ENCODE assay signal across 12 cellular contexts in genomic region chr3:69764861-69765260, GRCh38. TPM values are rescaled to one million over a fixed set of nuclear protein-coding genes. Genes with fewer than 3 reads are reported as not detected.
DNase-seq lines count a peak whose midpoint lies in the region; TF ChIP-seq lines count a peak whose summit lies in the region.
"Had no signal": no experiment of that assay in that cellular context is flagged by ENCODE, and none has a peak within 500 bp of the region (broad histone marks: within the 10 kb centered on the region; RNA-seq: fewer than 3 reads in every experiment).

No MANE protein-coding gene starts in this region.

- no peaks in the 10 kb centered on the region for H3K36me3 Mint-ChIP-seq in activated T-helper 2 cell treated with anti-CD3 and anti-CD28 coated beads, Interferon-gamma antibody, Interleukin-2, Interleukin-4, amounts not matched to agents 10 μg/mL and 5 μg/mL and 100 μg/mL, durations not matched to agents 14 hours and 24 hours and 36 hours (ENCODE audit: low read depth)
- H3K36me3 Mint-ChIP-seq: naive B cell had no signal

- H3K9me3 Mint-ChIP-seq in activated T-helper 2 cell treated with anti-CD3 and anti-CD28 coated beads, Interferon-gamma antibody, Interleukin-2, Interleukin-4, amounts not matched to agents 10 μg/mL and 5 μg/mL and 100 μg/mL, durations not matched to agents 14 hours and 24 hours and 36 hours = no peaks in the 10 kb centered on the region
- H3K9me3 Mint-ChIP-seq: naive B cell; stimulated activated naive CD8-positive, alpha-beta T cell treated with anti-CD3 and anti-CD28 coated beads, Interleukin-15, Interleukin-2, amounts not matched to agents 100 ng/mL and 50 ng/mL, for 24 hours had no signal

- DNase-seq in NCI-H226 = peak; percentile 74
- DNase-seq in transverse colon = no peak
- DNase-seq in activated T-helper 2 cell treated with anti-CD3 and anti-CD28 coated beads, Interferon-gamma antibody, Interleukin-2, Interleukin-4, amounts not matched to agents 10 μg/mL and 5 μg/mL and 100 μg/mL, durations not matched to agents 14 hours and 24 hours and 36 hours (ENCODE audit: low spot score) = no peak
- no peak for DNase-seq in activated effector memory CD4-positive, alpha-beta T cell treated with Interleukin-2 at 50 U/mL for 16 hours
- DNase-seq in NCI-H1694 treated with DMSO at 0.1 percent for 48 hours (lab: John Stamatoyannopoulos, UW) = no peak
- DNase-seq: naive B cell; NCI-H2081; stimulated activated CD4-positive, alpha-beta T cell treated with anti-CD3 and anti-CD28 coated beads, Interleukin-1b, Interleukin-23, amount 100 ng/mL, for 48 hours had no signal

- no peaks in the 10 kb centered on the region for H3K27me3 ChIP-seq in transverse colon

- H3K4me3 Mint-ChIP-seq in activated T-helper 2 cell treated with anti-CD3 and anti-CD28 coated beads, Interferon-gamma antibody, Interleukin-2, Interleukin-4, amounts not matched to agents 10 μg/mL and 5 μg/mL and 100 μg/mL, durations not matched to agents 14 hours and 24 hours and 36 hours (ENCODE audit: low read depth) = no peak overlapping the region
- H3K4me3 Mint-ChIP-seq: naive B cell; stimulated activated naive CD8-positive, alpha-beta T cell treated with anti-CD3 and anti-CD28 coated beads, Interleukin-15, Interleukin-2, amounts not matched to agents 100 ng/mL and 50 ng/mL, for 24 hours had no signal

- TF ChIP-seq EP300 in transverse colon (IDR thresholded peaks at IDR 0.05; ENCODE audit: low read depth) = no peak

- no peak overlapping the region for H3K4me3 ChIP-seq in mesodermal cell (ENCODE audit: extremely low read depth, insufficient read depth, low read length, poor library complexity, severe bottlenecking)
- H3K4me3 ChIP-seq in transverse colon = no peak overlapping the region

- H3K36me3 ChIP-seq in mesodermal cell (ENCODE audit: control insufficient read depth, insufficient read depth, low read length) (no peaks in the 10 kb centered on the region), transverse colon (no peaks in the 10 kb centered on the region)

- peaks cover 4% of the 10 kb centered on the region for H3K27me3 Mint-ChIP-seq in activated T-helper 2 cell treated with anti-CD3 and anti-CD28 coated beads, Interferon-gamma antibody, Interleukin-2, Interleukin-4, amounts not matched to agents 10 μg/mL and 5 μg/mL and 100 μg/mL, durations not matched to agents 14 hours and 24 hours and 36 hours (ENCODE audit: low read depth)

- H3K27ac ChIP-seq in cingulate gyrus (ENCODE audit: low read depth, low read length) (peak overlapping the region; percentile 4), mesodermal cell (ENCODE audit: low read depth, low read length, severe bottlenecking) (peak overlapping the region; percentile 20), transverse colon (peak overlapping the region; percentile 63 to 80 (median 74))
- H3K27ac ChIP-seq: RWPE1 had no signal

- H3K9me3 ChIP-seq in mesodermal cell (ENCODE audit: control insufficient read depth, low read length) (no peaks in the 10 kb centered on the region), transverse colon (no peaks in the 10 kb centered on the region)

- no peak for TF ChIP-seq POLR2A in transverse colon (IDR thresholded peaks at IDR 0.05)

- H3K4me1 Mint-ChIP-seq in activated T-helper 2 cell treated with anti-CD3 and anti-CD28 coated beads, Interferon-gamma antibody, Interleukin-2, Interleukin-4, amounts not matched to agents 10 μg/mL and 5 μg/mL and 100 μg/mL, durations not matched to agents 14 hours and 24 hours and 36 hours (ENCODE audit: low read depth) = peaks cover 10% of the 10 kb centered on the region

- H3K4me1 ChIP-seq in mesodermal cell (ENCODE audit: control insufficient read depth, insufficient read depth, low read length, poor library complexity, severe bottlenecking) = peaks cover 34% of the 10 kb centered on the region
- peaks cover 19 to 45% (median 30%) of the 10 kb centered on the region in 4 donors for H3K4me1 ChIP-seq in transverse colon

- WGBS in mesodermal cell (ENCODE audit: insufficient coverage in 2 of 2), 2 experiments = 100% methylated on average over 1 to 2 of the region's 3 CpGs
- 73 to 74% methylated on average over 1 to 3 of the region's 3 CpGs for WGBS in transverse colon (ENCODE audit: low coverage in 1 of 2), 2 donors

- in situ Hi-C loops in transverse colon (cut with MboI; ENCODE audit: low pct_ligation_motif_present in 1 of 4, low pct_unique_long_range_greater_than_20kb in 1 of 4, low sequenced_read_pairs in 3 of 4) = no loop called here

- no peak overlapping the region for H3K27ac Mint-ChIP-seq in activated T-helper 2 cell treated with anti-CD3 and anti-CD28 coated beads, Interferon-gamma antibody, Interleukin-2, Interleukin-4, amounts not matched to agents 10 μg/mL and 5 μg/mL and 100 μg/mL, durations not matched to agents 14 hours and 24 hours and 36 hours
- H3K27ac Mint-ChIP-seq: naive B cell; stimulated activated naive CD8-positive, alpha-beta T cell treated with anti-CD3 and anti-CD28 coated beads, Interleukin-15, Interleukin-2, amounts not matched to agents 100 ng/mL and 50 ng/mL, for 24 hours had no signal

- no peak for TF ChIP-seq CTCF in transverse colon (IDR thresholded peaks at IDR 0.05)

- intact Hi-C loops in transverse colon (cut with DNase I; ENCODE audit: low total_unique reads) = no loop called here
- intact Hi-C loops in activated T-helper 2 cell treated with anti-CD3 and anti-CD28 coated beads, Interferon-gamma antibody, Interleukin-2, Interleukin-4, amounts not matched to agents 10 μg/mL and 5 μg/mL and 100 μg/mL, durations not matched to agents 14 hours and 24 hours and 36 hours (cut with micrococcal nuclease) = no loop called here

RNA-seq across cellular contexts. Expression of gene MITF, which starts 25.6 kb away (rescaled TPM):
- polyA plus RNA-seq in mesodermal cell (2013, experiment 1 of 2) = 4.1 TPM
- 3.2 TPM for polyA plus RNA-seq in mesodermal cell (2013, experiment 2 of 2)
- total RNA-seq in transverse colon = 10 to 100 TPM; 12.2 to 20.9 (median 17.1) TPM
- 0.07 and 0.28 TPM in 2 replicates for total RNA-seq in activated T-helper 2 cell treated with anti-CD3 and anti-CD28 coated beads, Interferon-gamma antibody, Interleukin-2, Interleukin-4, amounts not matched to agents 10 μg/mL and 5 μg/mL and 100 μg/mL, durations not matched to agents 14 hours and 24 hours and 36 hours

Comparison
In these comparisons a context has a peak if more than half of its experiments do, and no peak if none do; other contexts are left out.
1. H3K27ac ChIP-seq: peak in every context shown above with its lines; median percentile 74 in transverse colon; 20 in mesodermal cell; 4 in cingulate gyrus.
2. RNA of gene MITF, which starts 25.6 kb away (total RNA-seq): 12.2 to 20.9 TPM in transverse colon; 0.07 to 0.28 TPM in activated T-helper 2 cell treated with anti-CD3 and anti-CD28 coated beads, Interferon-gamma antibody, Interleukin-2, Interleukin-4, amounts not matched to agents 10 μg/mL and 5 μg/mL and 100 μg/mL, durations not matched to agents 14 hours and 24 hours and 36 hours; every median in the first group is over 10 times any median in the second.